14 cellular contexts compared by ENCODE assay signal in the genomic region with DNA sequence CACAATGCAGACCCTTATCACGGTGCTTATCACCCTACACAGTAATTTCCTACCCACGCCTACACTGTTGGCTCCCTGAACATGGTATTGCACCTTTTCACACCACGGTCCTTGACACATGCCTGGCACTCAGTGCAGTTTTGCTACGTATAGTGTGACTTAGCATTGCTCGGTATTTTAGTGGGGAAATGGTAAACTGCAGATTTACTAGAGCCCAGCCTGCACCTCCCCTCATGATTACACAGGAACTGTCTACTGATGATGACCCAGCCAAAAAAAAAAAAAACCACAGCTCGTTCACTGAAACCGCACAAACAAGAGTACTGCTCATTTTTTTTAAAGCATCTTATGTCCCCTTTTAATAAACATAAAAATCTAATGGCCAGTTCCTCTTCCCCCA.
DNase-seq lines count a peak whose midpoint lies in the region; ATAC-seq, FAIRE-seq and TF ChIP-seq lines count a peak whose summit lies in the region.
"Had no signal": no experiment of that assay in that cellular context is flagged by ENCODE, and none has a peak within 500 bp of the region (broad histone marks: within the 10 kb centered on the region; RNA-seq: fewer than 3 reads in every experiment).

No MANE protein-coding gene starts in this region.

- no peak overlapping the region for H3K14ac ChIP-seq in mesenchymal stem cell (ENCODE audit: low read length in 2 of 2)

- H3K4me1 Mint-ChIP-seq in CD14-positive monocyte, result peaks cover 47% of the 10 kb centered on the region
- peaks cover 39% of the 10 kb centered on the region for H3K4me1 Mint-ChIP-seq in activated CD8-positive, alpha-beta T cell treated with anti-CD3 and anti-CD28 coated beads for 36 hours (ENCODE audit: low read depth)

- H3K27me3 Mint-ChIP-seq in CD14-positive monocyte (ENCODE audit: low read depth in 3 of 3), result peaks cover 0 to 10% (median under 1%) of the 10 kb centered on the region in 3 donors
- H3K27me3 Mint-ChIP-seq in activated CD8-positive, alpha-beta T cell treated with anti-CD3 and anti-CD28 coated beads for 36 hours, result peaks cover 3% of the 10 kb centered on the region

- H3K4me2 ChIP-seq in GM23248 (ENCODE audit: unreplicated experiment), result no peak overlapping the region
- no peak overlapping the region for H3K4me2 ChIP-seq in mesenchymal stem cell (ENCODE audit: low read length, poor library complexity, severe bottlenecking)

- no peak for FAIRE-seq in D721Med (lab: Jason Lieb, UNC)

- peak; percentile 50 for ATAC-seq in activated CD8-positive, alpha-beta T cell treated with anti-CD3 and anti-CD28 coated beads for 36 hours
- ATAC-seq in upper lobe of right lung, result no peak
- no peak for ATAC-seq in HG02759 (IDR thresholded peaks at IDR 0.05; ENCODE audit: unreplicated experiment)

- no peak overlapping the region for H2BK12ac ChIP-seq in mesenchymal stem cell (ENCODE audit: low read length in 2 of 2)

- peak overlapping the region; percentile 44 to 53 for H3K4me3 Mint-ChIP-seq in CD14-positive monocyte
- peak overlapping the region; percentile 95 for H3K4me3 Mint-ChIP-seq in activated CD8-positive, alpha-beta T cell treated with anti-CD3 and anti-CD28 coated beads for 36 hours

- H3K27ac Mint-ChIP-seq in CD14-positive monocyte, result peak overlapping the region; percentile 35 to 91 (median 84)
- peak overlapping the region; percentile 85 for H3K27ac Mint-ChIP-seq in activated CD8-positive, alpha-beta T cell treated with anti-CD3 and anti-CD28 coated beads for 36 hours

- no peaks in the 10 kb centered on the region for H3K9me2 ChIP-seq in GM23248 (ENCODE audit: insufficient read depth)

- H2AFZ ChIP-seq in GM23248 (no peak overlapping the region), mesenchymal stem cell (ENCODE audit: low read depth, low read length) (no peak overlapping the region)

- H3K27me3 ChIP-seq in GM23248 (replicated peaks; ENCODE audit: insufficient read depth) (no peaks in the 10 kb centered on the region), mesenchymal stem cell (ENCODE audit: control insufficient read depth in 1 of 2, insufficient read depth in 1 of 2, low read length in 2 of 2) (peaks cover 4% of the 10 kb centered on the region in 2 experiments), upper lobe of right lung (no peaks in the 10 kb centered on the region)
- H3K27me3 ChIP-seq: upper lobe of left lung had no signal

- peaks cover 18% of the 10 kb centered on the region for H3K36me3 ChIP-seq in GM23248 (ENCODE audit: low read depth)
- H3K36me3 ChIP-seq in mesenchymal stem cell (ENCODE audit: control insufficient read depth in 1 of 2, insufficient read depth in 2 of 2, low read depth in 1 of 2, low read length in 2 of 2), result peaks cover 40 to 46% of the 10 kb centered on the region in 2 experiments
- H3K36me3 ChIP-seq in upper lobe of right lung, result peaks cover 45% of the 10 kb centered on the region

- CTCF ChIA-PET in activated CD8-positive, alpha-beta T cell treated with anti-CD3 and anti-CD28 coated beads for 36 hours (lab: Charles Lee), result interaction anchor here (0.7 kb wide), 1 partner anchor 22 kb away, joined by 4 read pairs; no protein-coding TSS in a partner anchor

- peaks cover 59% of the 10 kb centered on the region for H3K79me2 ChIP-seq in GM23248 (ENCODE audit: insufficient read depth)

- H3K4me1 ChIP-seq in GM23248 (ENCODE audit: insufficient read depth) (peaks cover 12% of the 10 kb centered on the region), mesenchymal stem cell (ENCODE audit: control insufficient read depth, insufficient read depth, low read depth, low read length) (peaks cover 3% of the 10 kb centered on the region), upper lobe of right lung (peaks cover 19% of the 10 kb centered on the region)

- POLR2A ChIA-PET in activated CD8-positive, alpha-beta T cell treated with anti-CD3 and anti-CD28 coated beads for 36 hours (lab: Charles Lee), result interaction anchor here (1.0 to 1.7 kb wide), 3 partner anchors 9 to 336 kb away, joined by 3 to 4 read pairs (median 3); no protein-coding TSS in a partner anchor

- H3K27ac ChIP-seq in GM23248, result no peak overlapping the region
- H3K27ac ChIP-seq in mesenchymal stem cell (ENCODE audit: low read length, poor library complexity, severe bottlenecking), result no peak overlapping the region
- no peak overlapping the region for H3K27ac ChIP-seq in upper lobe of right lung
- H3K27ac ChIP-seq: upper lobe of left lung had no signal

- no peak overlapping the region for H2BK5ac ChIP-seq in mesenchymal stem cell (ENCODE audit: low read depth, low read length, poor library complexity, severe bottlenecking)

- TF ChIP-seq CTCF in CD14-positive monocyte (IDR thresholded peaks at IDR 0.05), result no peak
- no peak for TF ChIP-seq CTCF in activated CD8-positive, alpha-beta T cell treated with anti-CD3 and anti-CD28 coated beads for 36 hours (IDR thresholded peaks at IDR 0.05)
- no peak for TF ChIP-seq CTCF in upper lobe of right lung (IDR thresholded peaks at IDR 0.05)
- no peak for TF ChIP-seq CTCF in D721Med (IDR thresholded peaks at IDR 0.05; ENCODE audit: insufficient read depth, missing control alignments)

- H3K23ac ChIP-seq in mesenchymal stem cell (ENCODE audit: low read length in 2 of 2), result no peak overlapping the region

- peaks cover 24% of the 10 kb centered on the region for H3K79me1 ChIP-seq in mesenchymal stem cell (replicated peaks; ENCODE audit: low read length, poor library complexity, severe bottlenecking)

- H3K36me3 Mint-ChIP-seq in CD14-positive monocyte, result peaks cover 41 to 49% of the 10 kb centered on the region in 2 donors
- peaks cover 47% of the 10 kb centered on the region for H3K36me3 Mint-ChIP-seq in activated CD8-positive, alpha-beta T cell treated with anti-CD3 and anti-CD28 coated beads for 36 hours (ENCODE audit: low read depth)

- H4K91ac ChIP-seq in mesenchymal stem cell (ENCODE audit: low read length), result no peak overlapping the region

- H3F3A ChIP-seq in GM23248 (ENCODE audit: insufficient read depth), result peaks cover 6% of the 10 kb centered on the region; the same call in 1 of the 2 replicates

- no peak overlapping the region for H2BK120ac ChIP-seq in mesenchymal stem cell (ENCODE audit: low read depth, low read length)

- in situ Hi-C loops in GM23248 (cut with MboI), result no loop called here

- H4K20me1 ChIP-seq in GM23248 (ENCODE audit: insufficient read depth), result no peaks in the 10 kb centered on the region

- H4K8ac ChIP-seq in mesenchymal stem cell (ENCODE audit: low read length), result no peak overlapping the region

- WGBS in GM23248 (ENCODE audit: low coverage in 1 of 2, low lambda C conversion rate in 2 of 2, missing lambda C conversion rate in 2 of 2), 2 experiments, result 91 to 98% methylated on average over 7 of the region's 7 CpGs
- 96% methylated on average over 7 of the region's 7 CpGs for WGBS in mesenchymal stem cell

- H3K9me3 ChIP-seq in GM23248 (ENCODE audit: low read depth), result no peaks in the 10 kb centered on the region
- no peaks in the 10 kb centered on the region for H3K9me3 ChIP-seq in mesenchymal stem cell (ENCODE audit: control insufficient read depth, low read length)
- H3K9me3 ChIP-seq in upper lobe of right lung, result no peaks in the 10 kb centered on the region
- H3K9me3 ChIP-seq: Caco-2, upper lobe of left lung had no signal

- no peak overlapping the region for H3K4ac ChIP-seq in mesenchymal stem cell (ENCODE audit: low read depth in 1 of 2, low read length in 2 of 2)

- H3K9ac ChIP-seq in GM23248 (0 out of 2 replicates have a peak overlapping the region, but pooled peaks have one; percentile 87), mesenchymal stem cell (ENCODE audit: low read length) (peak overlapping the region; percentile 93)

- H3K4me3 ChIP-seq in GM23248, result no peak overlapping the region
- H3K4me3 ChIP-seq in mesenchymal stem cell (ENCODE audit: insufficient read depth in 1 of 2, low read depth in 1 of 2, low read length in 2 of 2), result no peak overlapping the region
- no peak overlapping the region for H3K4me3 ChIP-seq in upper lobe of right lung
- H3K4me3 ChIP-seq: upper lobe of left lung had no signal

- no peaks in the 10 kb centered on the region for H3K9me3 Mint-ChIP-seq in CD14-positive monocyte
- no peaks in the 10 kb centered on the region for H3K9me3 Mint-ChIP-seq in activated CD8-positive, alpha-beta T cell treated with anti-CD3 and anti-CD28 coated beads for 36 hours

- H2AK5ac ChIP-seq in mesenchymal stem cell (ENCODE audit: low read length, severe bottlenecking), result no peak overlapping the region

- H3K18ac ChIP-seq in mesenchymal stem cell (ENCODE audit: low read depth in 1 of 2, low read length in 2 of 2), result no peak overlapping the region

- intact Hi-C loops in CD14-positive monocyte (cut with micrococcal nuclease) (loop anchor here (5.0 to 10.0 kb wide), 3 partner anchors 124 to 597 kb away; a partner anchor contains a TSS), upper lobe of right lung (cut with DNase I) (no loop called here)
- intact Hi-C loops in activated CD8-positive, alpha-beta T cell treated with anti-CD3 and anti-CD28 coated beads for 36 hours (cut with micrococcal nuclease), result loop anchor here (10.0 kb wide), 1 partner anchor 117 kb away; no protein-coding TSS in a partner anchor

- no peak overlapping the region for H2BK15ac ChIP-seq in mesenchymal stem cell (ENCODE audit: low read depth, poor library complexity, severe bottlenecking)

- DNase-seq in CD14-positive monocyte (ENCODE audit: low spot score), result no peak
- no peak for DNase-seq in GM23248
- DNase-seq in activated CD8-positive, alpha-beta T cell treated with anti-CD3 and anti-CD28 coated beads for 36 hours, result peak; percentile 72
- no peak for DNase-seq in mesenchymal stem cell
- no peak for DNase-seq in upper lobe of right lung
- DNase-seq in HuH-7.5 (ENCODE audit: low spot score), result no peak
- no peak for DNase-seq in D721Med (ENCODE audit: insufficient read length, low spot score)
- DNase-seq: Caco-2, dermis blood vessel endothelial cell, foreskin melanocyte, NCI-H1105 treated with DMSO at 0.1 percent for 48 hours, NCI-H774 had no signal
